Comparison of ENCODE assay signal across 30 cellular contexts in the genomic region with DNA sequence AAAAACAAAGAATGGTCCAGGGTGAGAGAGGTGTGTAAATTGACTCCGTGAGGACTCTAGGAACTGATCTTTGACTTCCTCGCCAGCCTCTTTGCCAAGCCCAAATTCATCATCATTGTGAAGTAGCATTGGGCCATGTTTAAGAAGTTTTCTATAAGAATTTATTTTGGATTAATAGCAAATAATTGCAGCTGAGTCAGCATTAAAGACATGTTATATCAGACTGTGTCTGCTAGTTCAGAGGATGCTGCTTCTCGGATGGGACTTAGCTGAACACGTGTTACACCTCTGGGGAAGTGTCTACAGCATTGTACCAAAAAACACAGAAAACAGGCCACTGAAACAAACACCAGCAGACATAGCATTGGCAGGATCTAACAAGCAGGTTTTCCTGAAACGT.
"Had no signal": no experiment of that assay in that cellular context is flagged by ENCODE, and none has a peak within 500 bp of the region (broad histone marks: within the 10 kb centered on the region; RNA-seq: fewer than 3 reads in every experiment).

No MANE protein-coding gene starts in this region.

- ATAC-seq: activated CD4-positive, alpha-beta T cell treated with anti-CD3 and anti-CD28 coated beads for 36 hours; activated CD8-positive, alpha-beta T cell treated with anti-CD3 and anti-CD28 coated beads for 36 hours; activated naive CD4-positive, alpha-beta T cell treated with anti-CD3 and anti-CD28 coated beads, Interleukin-2, amount 50 U/mL, for 72 hours; activated T-cell treated with anti-CD3 and anti-CD28 coated beads, Interleukin-2, amount 50 U/mL, for 4 hours; activated T-helper 17 cell treated with anti-CD3 and anti-CD28 coated beads, Interleukin-2, amount 50 U/mL, for 72 hours; gastroesophageal sphincter had no signal

- H3K4me3 ChIP-seq: ascending aorta, breast epithelium, cardiac muscle cell, colonic mucosa, esophagus squamous epithelium, gastroesophageal sphincter had no signal

- H3K4me1 Mint-ChIP-seq: activated CD4-positive, alpha-beta T cell treated with anti-CD3 and anti-CD28 coated beads for 36 hours; activated CD4-positive, alpha-beta T cell treated with anti-CD3 and anti-CD28 coated beads, Interleukin-2, amount 10 ng/mL, durations not matched to agents 7 days and 5 days; activated naive CD4-positive, alpha-beta T cell treated with anti-CD3 and anti-CD28 coated beads, Interleukin-2, amount 10 ng/mL, durations not matched to agents 7 days and 5 days; activated naive CD8-positive, alpha-beta T cell treated with anti-CD3 and anti-CD28 coated beads, Interleukin-2, amount 10 ng/mL, durations not matched to agents 7 days and 5 days; activated T-helper 17 cell treated with anti-CD3 and anti-CD28 coated beads, Interleukin-2, amount 50 U/mL, for 72 hours had no signal

- H3K9me3 Mint-ChIP-seq: activated CD4-positive, alpha-beta T cell treated with anti-CD3 and anti-CD28 coated beads, Interleukin-2, amount 10 ng/mL, durations not matched to agents 7 days and 5 days; activated CD8-positive, alpha-beta T cell treated with anti-CD3 and anti-CD28 coated beads for 36 hours; activated naive CD4-positive, alpha-beta T cell treated with anti-CD3 and anti-CD28 coated beads, Interleukin-2, amount 50 U/mL, for 72 hours; activated T-cell treated with anti-CD3 and anti-CD28 coated beads, Interleukin-2, amount 50 U/mL, for 4 hours; brain had no signal

- FAIRE-seq: endometrium, endothelial cell of umbilical vein had no signal

- H3K36me3 ChIP-seq: ascending aorta, breast epithelium, cardiac muscle cell, colonic mucosa, esophagus squamous epithelium, gastroesophageal sphincter had no signal

- H3K27me3 ChIP-seq: ascending aorta, breast epithelium, cardiac muscle cell, colonic mucosa, esophagus squamous epithelium, gastroesophageal sphincter had no signal

- DNase-seq: activated CD4-positive, alpha-beta T cell treated with anti-CD3 and anti-CD28 coated beads for 36 hours; activated CD4-positive, alpha-beta T cell treated with anti-CD3 and anti-CD28 coated beads, Interleukin-2, amount 10 ng/mL, durations not matched to agents 7 days and 5 days; activated CD4-positive, alpha-beta T cell treated with anti-CD3 and anti-CD28 coated beads, Interleukin-2, amount 50 U/mL, for 48 hours; activated CD4-positive, CD25-positive, alpha-beta regulatory T cell; activated CD4-positive, CD25-positive, alpha-beta regulatory T cell treated with anti-CD3 and anti-CD28 coated beads, Interleukin-2, amount 50 U/mL, for 72 hours; activated CD8-positive, alpha-beta memory T cell treated with anti-CD3 and anti-CD28 coated beads for 24 hours; activated CD8-positive, alpha-beta T cell treated with anti-CD3 and anti-CD28 coated beads for 36 hours; activated effector memory CD4-positive, alpha-beta T cell treated with Interleukin-2 at 50 U/mL for 16 hours; activated gamma-delta T cell treated with Interleukin-2 at 50 U/mL for 16 hours; activated naive CD4-positive, alpha-beta T cell treated with anti-CD3 and anti-CD28 coated beads, Interleukin-2, amount 10 ng/mL, durations not matched to agents 7 days and 5 days; activated naive CD8-positive, alpha-beta T cell treated with anti-CD3 and anti-CD28 coated beads, Interleukin-2, amount 10 ng/mL, durations not matched to agents 7 days and 5 days; activated T-cell treated with anti-CD3 and anti-CD28 coated beads, Interleukin-2, amount 50 U/mL, for 4 hours; central memory CD4-positive, alpha-beta T cell; cerebellar nuclear complex; colonic mucosa; effector CD8-positive, alpha-beta T cell; esophagus squamous epithelium; foreskin melanocyte; head of caudate nucleus; T-helper 2 cell had no signal

- H3K36me3 Mint-ChIP-seq: activated naive CD4-positive, alpha-beta T cell treated with anti-CD3 and anti-CD28 coated beads, Interleukin-2, amount 10 ng/mL, durations not matched to agents 7 days and 5 days; activated naive CD4-positive, alpha-beta T cell treated with anti-CD3 and anti-CD28 coated beads, Interleukin-2, amount 50 U/mL, for 72 hours; activated naive CD8-positive, alpha-beta T cell treated with anti-CD3 and anti-CD28 coated beads, Interleukin-2, amount 10 ng/mL, durations not matched to agents 7 days and 5 days; brain had no signal

- H3K4me1 ChIP-seq: breast epithelium, gastroesophageal sphincter had no signal

- H3K4me3 Mint-ChIP-seq: activated CD4-positive, alpha-beta T cell treated with anti-CD3 and anti-CD28 coated beads for 36 hours; activated CD4-positive, alpha-beta T cell treated with anti-CD3 and anti-CD28 coated beads, Interleukin-2, amount 10 ng/mL, durations not matched to agents 7 days and 5 days; activated CD8-positive, alpha-beta T cell treated with anti-CD3 and anti-CD28 coated beads for 36 hours; activated naive CD4-positive, alpha-beta T cell treated with anti-CD3 and anti-CD28 coated beads, Interleukin-2, amount 10 ng/mL, durations not matched to agents 7 days and 5 days; activated naive CD8-positive, alpha-beta T cell treated with anti-CD3 and anti-CD28 coated beads, Interleukin-2, amount 10 ng/mL, durations not matched to agents 7 days and 5 days; activated T-cell treated with anti-CD3 and anti-CD28 coated beads, Interleukin-2, amount 50 U/mL, for 4 hours; activated T-helper 17 cell treated with anti-CD3 and anti-CD28 coated beads, Interleukin-2, amount 50 U/mL, for 72 hours; brain had no signal

- H3K27me3 Mint-ChIP-seq: activated CD4-positive, alpha-beta T cell treated with anti-CD3 and anti-CD28 coated beads for 36 hours; activated CD4-positive, alpha-beta T cell treated with anti-CD3 and anti-CD28 coated beads, Interleukin-2, amount 10 ng/mL, durations not matched to agents 7 days and 5 days; activated CD8-positive, alpha-beta T cell treated with anti-CD3 and anti-CD28 coated beads for 36 hours; activated naive CD4-positive, alpha-beta T cell treated with anti-CD3 and anti-CD28 coated beads, Interleukin-2, amount 10 ng/mL, durations not matched to agents 7 days and 5 days; activated naive CD8-positive, alpha-beta T cell treated with anti-CD3 and anti-CD28 coated beads, Interleukin-2, amount 10 ng/mL, durations not matched to agents 7 days and 5 days; activated T-helper 17 cell treated with anti-CD3 and anti-CD28 coated beads, Interleukin-2, amount 50 U/mL, for 72 hours had no signal

- H3K9me3 ChIP-seq: ascending aorta, breast epithelium, colonic mucosa, esophagus squamous epithelium, gastroesophageal sphincter had no signal

- H3K27ac ChIP-seq: ascending aorta, breast epithelium, cardiac muscle cell, epithelial cell of prostate, esophagus squamous epithelium, gastroesophageal sphincter had no signal

- H3K27ac Mint-ChIP-seq: activated CD4-positive, alpha-beta T cell treated with anti-CD3 and anti-CD28 coated beads for 36 hours; activated CD4-positive, alpha-beta T cell treated with anti-CD3 and anti-CD28 coated beads, Interleukin-2, amount 10 ng/mL, durations not matched to agents 7 days and 5 days; activated CD8-positive, alpha-beta T cell treated with anti-CD3 and anti-CD28 coated beads for 36 hours; activated naive CD4-positive, alpha-beta T cell treated with anti-CD3 and anti-CD28 coated beads, Interleukin-2, amount 10 ng/mL, durations not matched to agents 7 days and 5 days; activated naive CD4-positive, alpha-beta T cell treated with anti-CD3 and anti-CD28 coated beads, Interleukin-2, amount 50 U/mL, for 72 hours; activated naive CD8-positive, alpha-beta T cell treated with anti-CD3 and anti-CD28 coated beads, Interleukin-2, amount 10 ng/mL, durations not matched to agents 7 days and 5 days; activated T-helper 17 cell treated with anti-CD3 and anti-CD28 coated beads, Interleukin-2, amount 50 U/mL, for 72 hours; brain had no signal
